19 cellular contexts compared by ENCODE assay signal in the genomic region with DNA sequence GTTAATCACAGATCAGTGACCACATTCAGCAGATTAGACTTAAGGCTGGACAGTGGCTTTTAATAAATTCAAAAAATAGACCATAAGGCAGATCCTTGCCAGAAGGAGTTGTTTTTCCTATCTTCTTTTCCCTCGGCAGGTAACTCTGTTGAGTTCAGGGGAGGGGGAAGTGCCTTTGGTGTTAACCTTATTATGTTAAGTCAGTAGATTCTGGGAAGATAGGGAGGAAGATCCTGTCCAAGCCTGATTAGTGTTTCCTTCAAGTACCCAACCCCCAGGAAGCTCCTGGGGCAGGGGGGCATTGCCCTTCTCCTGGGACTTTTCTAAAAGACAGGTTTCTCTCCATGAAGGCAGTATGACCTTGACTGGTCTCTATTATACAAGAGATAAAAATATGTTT.
DNase-seq lines count a peak whose midpoint lies in the region; ATAC-seq and TF ChIP-seq lines count a peak whose summit lies in the region.
"Had no signal": no experiment of that assay in that cellular context is flagged by ENCODE, and none has a peak within 500 bp of the region (broad histone marks: within the 10 kb centered on the region; RNA-seq: fewer than 3 reads in every experiment).

No MANE protein-coding gene starts in this region.

- H3K4me1 ChIP-seq in endodermal cell (ENCODE audit: control insufficient read depth, insufficient read depth, low read length) (peaks cover 4% of the 10 kb centered on the region), left ventricle myocardium inferior (no peaks in the 10 kb centered on the region)
- H3K4me1 ChIP-seq: BE2C, Caco-2 had no signal

- no peak for ATAC-seq in HG02759 (IDR thresholded peaks at IDR 0.05; ENCODE audit: unreplicated experiment)
- ATAC-seq: CD8-positive, alpha-beta T cell had no signal

- TF ChIP-seq CTCF in WERI-Rb-1 (IDR thresholded peaks at IDR 0.05; ENCODE audit: low read depth, low read length) (no peak), endodermal cell (conservative IDR thresholded peaks at IDR 0.05) (no peak), left ventricle myocardium inferior (IDR thresholded peaks at IDR 0.05; ENCODE audit: borderline replicate concordance) (no peak)

- H3K9me3 Mint-ChIP-seq in endodermal cell = no peaks in the 10 kb centered on the region
- H3K9me3 Mint-ChIP-seq: CD4-positive, alpha-beta T cell; CD8-positive, alpha-beta T cell had no signal

- no peak overlapping the region for H3K9ac ChIP-seq in endodermal cell (ENCODE audit: extremely low read depth, low read length, poor library complexity, severe bottlenecking)
- H3K9ac ChIP-seq: BLaER1 had no signal

- H3K4me1 Mint-ChIP-seq in endodermal cell = peaks cover 51% of the 10 kb centered on the region

- H3K27me3 ChIP-seq in WERI-Rb-1 (ENCODE audit: insufficient read depth, low read depth, severe bottlenecking) = no peaks in the 10 kb centered on the region
- H3K27me3 ChIP-seq in endodermal cell (ENCODE audit: control insufficient read depth, insufficient read depth, low read length, poor library complexity, severe bottlenecking) = peaks cover 9% of the 10 kb centered on the region
- H3K27me3 ChIP-seq in left ventricle myocardium inferior (ENCODE audit: low read depth) = peaks cover 52% of the 10 kb centered on the region
- H3K27me3 ChIP-seq: BE2C, BLaER1 had no signal

- no peak overlapping the region for H3K4me3 Mint-ChIP-seq in endodermal cell
- H3K4me3 Mint-ChIP-seq: CD4-positive, alpha-beta T cell; CD8-positive, alpha-beta T cell had no signal

- 60% methylated on average over 1 of the region's 1 CpG; no CpG with 5 or more reads in 1 of the 2 experiments for WGBS in endodermal cell (ENCODE audit: insufficient coverage in 1 of 2, insufficient read length in 1 of 2), 2 experiments

- no peaks in the 10 kb centered on the region for H3K36me3 ChIP-seq in WERI-Rb-1
- H3K36me3 ChIP-seq in endodermal cell (ENCODE audit: control insufficient read depth, insufficient read depth, low read length) = no peaks in the 10 kb centered on the region
- H3K36me3 ChIP-seq in left ventricle myocardium inferior = no peaks in the 10 kb centered on the region
- H3K36me3 ChIP-seq: BLaER1 had no signal

- H3K9me3 ChIP-seq in WERI-Rb-1 (ENCODE audit: severe bottlenecking) (no peaks in the 10 kb centered on the region), endodermal cell (ENCODE audit: control insufficient read depth, low read length) (peaks cover 8% of the 10 kb centered on the region), left ventricle myocardium inferior (replicated peaks) (no peaks in the 10 kb centered on the region)
- H3K9me3 ChIP-seq: BE2C, BLaER1, Caco-2 had no signal

- H3K4me3 ChIP-seq in WERI-Rb-1 (ENCODE audit: low read depth, low read length) (peak overlapping the region; percentile 17), endodermal cell (ENCODE audit: low read length) (peak overlapping the region; percentile 22), left ventricle myocardium inferior (no peak overlapping the region)
- H3K4me3 ChIP-seq: BLaER1 had no signal

- peak; percentile 21 for DNase-seq in NCI-H69 (lab: John Stamatoyannopoulos, UW)
- DNase-seq in NCI-H82 (lab: John Stamatoyannopoulos, UW) = peak; percentile 80
- peak; percentile 63 for DNase-seq in WERI-Rb-1
- no peak for DNase-seq in endodermal cell
- DNase-seq in C1 segment of cervical spinal cord (lab: John Stamatoyannopoulos, UW) = no peak
- no peak for DNase-seq in nucleus accumbens (lab: John Stamatoyannopoulos, UW)
- no peak for DNase-seq in left ventricle myocardium inferior
- DNase-seq: 8988T; ACHN; BE2C; Caco-2; Calu3; CD4-positive, alpha-beta T cell; CD8-positive, alpha-beta T cell; DMS79 treated with DMSO at 0.1 percent for 48 hours; GF-D8 had no signal

- intact Hi-C loops in left ventricle myocardium inferior (cut with micrococcal nuclease) = no loop called here

- H3K27ac ChIP-seq in WERI-Rb-1 (peak overlapping the region; percentile 77), endodermal cell (ENCODE audit: low read depth, low read length) (no peak overlapping the region), left ventricle myocardium inferior (replicated peaks) (no peak overlapping the region)
- H3K27ac ChIP-seq: BLaER1, C4-2B had no signal

- H3K36me3 Mint-ChIP-seq in endodermal cell (ENCODE audit: low read depth) = no peaks in the 10 kb centered on the region
- H3K36me3 Mint-ChIP-seq: CD8-positive, alpha-beta T cell had no signal

- no peak overlapping the region for H3K27ac Mint-ChIP-seq in endodermal cell
- H3K27ac Mint-ChIP-seq: CD4-positive, alpha-beta T cell; CD8-positive, alpha-beta T cell had no signal

- peaks cover 9% of the 10 kb centered on the region for H3K27me3 Mint-ChIP-seq in endodermal cell (ENCODE audit: insufficient read depth)

Comparison
In these comparisons a context has a peak if more than half of its experiments do, and no peak if none do; other contexts are left out.
1. DNase-seq: peak in NCI-H69 (single experiment), NCI-H82 (single experiment) and WERI-Rb-1 (single experiment); none in endodermal cell (single experiment), C1 segment of cervical spinal cord (0 of 14), nucleus accumbens (0 of 56) and left ventricle myocardium inferior (single experiment).